8 cellular contexts compared by ENCODE assay signal in the genomic region with DNA sequence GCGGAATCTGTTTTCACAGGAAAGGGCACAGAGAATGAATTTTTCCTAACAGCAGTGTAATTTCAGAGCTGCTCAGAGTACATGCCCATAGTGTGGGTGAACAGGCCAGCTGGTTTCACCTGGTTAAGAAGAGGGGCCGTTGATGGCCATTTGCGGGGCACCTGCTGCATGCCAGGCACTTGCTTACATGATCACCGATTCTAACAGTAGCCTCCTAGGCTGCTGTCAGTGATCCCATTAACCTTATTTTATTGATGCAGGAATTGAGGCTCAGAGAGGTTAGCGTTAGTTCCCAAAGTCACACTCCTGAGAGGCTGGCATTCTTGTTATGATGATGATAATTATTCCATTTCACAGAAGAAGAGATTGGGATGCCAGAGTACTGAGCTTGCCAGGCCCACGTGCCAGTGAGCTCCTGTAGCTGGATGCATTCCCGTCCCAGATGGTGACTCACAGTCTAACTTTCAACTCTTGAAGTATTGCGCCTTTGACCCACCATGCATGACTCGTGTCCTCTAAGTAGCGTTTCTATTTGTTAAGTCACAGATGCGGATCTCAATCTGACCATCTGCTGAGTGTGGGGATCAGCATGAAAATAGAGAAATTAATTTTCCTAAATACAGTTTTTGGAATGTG.
A peak's percentile ranks its signal among the peaks of the same experiment; 100 is the strongest.
DNase-seq lines count a peak whose midpoint lies in the region; ATAC-seq and TF ChIP-seq lines count a peak whose summit lies in the region.
"Had no signal": no experiment of that assay in that cellular context is flagged by ENCODE, and none has a peak within 500 bp of the region (broad histone marks: within the 10 kb centered on the region; RNA-seq: fewer than 3 reads in every experiment).

No MANE protein-coding gene starts in this region.

- intact Hi-C loops in adrenal gland (cut with DNase I) = no loop called here
- intact Hi-C loops in left ventricle myocardium superior (cut with micrococcal nuclease) = no loop called here

- no peaks in the 10 kb centered on the region for H3K4me1 ChIP-seq in adrenal gland (replicated peaks in 1 of 2)

- no peak for TF ChIP-seq CTCF in adrenal gland (IDR thresholded peaks at IDR 0.05)

- TF ChIP-seq POLR2A in adrenal gland (IDR thresholded peaks at IDR 0.05) = no peak

- DNase-seq in HK-2 (ENCODE audit: unreplicated experiment) = peak; percentile 51
- DNase-seq in adrenal gland = peak; percentile 65 to 89 (median 85)
- DNase-seq in left ventricle myocardium superior = peak; percentile 64
- peak; percentile 73 for DNase-seq in superior temporal gyrus (ENCODE audit: extremely low spot score)
- DNase-seq in NAMALWA (ENCODE audit: low spot score) = no peak
- DNase-seq: activated effector memory CD4-positive, alpha-beta T cell treated with anti-CD3 and anti-CD28 coated beads, Interleukin-2, amount 50 U/mL, for 16 hours had no signal

- no peak overlapping the region for H3K4me3 ChIP-seq in adrenal gland

- no peaks in the 10 kb centered on the region for H3K27me3 ChIP-seq in adrenal gland

- H3K9me3 ChIP-seq in adrenal gland (replicated peaks in 1 of 3) = no peaks in the 10 kb centered on the region

- no peaks in the 10 kb centered on the region for H3K36me3 ChIP-seq in adrenal gland (replicated peaks in 1 of 2)

- H3K27ac ChIP-seq in adrenal gland = no peak overlapping the region

- 54 to 58% (median 56%) methylated on average over 11 of the region's 11 CpGs for WGBS in adrenal gland, 4 donors

- ATAC-seq in left ventricle myocardium superior (peak; percentile 86), HG02678 (IDR thresholded peaks at IDR 0.05; ENCODE audit: unreplicated experiment) (no peak), GM19035 (IDR thresholded peaks at IDR 0.05; ENCODE audit: unreplicated experiment) (no peak)
